ENCODE assay signal across 9 cellular contexts in the genomic region with DNA sequence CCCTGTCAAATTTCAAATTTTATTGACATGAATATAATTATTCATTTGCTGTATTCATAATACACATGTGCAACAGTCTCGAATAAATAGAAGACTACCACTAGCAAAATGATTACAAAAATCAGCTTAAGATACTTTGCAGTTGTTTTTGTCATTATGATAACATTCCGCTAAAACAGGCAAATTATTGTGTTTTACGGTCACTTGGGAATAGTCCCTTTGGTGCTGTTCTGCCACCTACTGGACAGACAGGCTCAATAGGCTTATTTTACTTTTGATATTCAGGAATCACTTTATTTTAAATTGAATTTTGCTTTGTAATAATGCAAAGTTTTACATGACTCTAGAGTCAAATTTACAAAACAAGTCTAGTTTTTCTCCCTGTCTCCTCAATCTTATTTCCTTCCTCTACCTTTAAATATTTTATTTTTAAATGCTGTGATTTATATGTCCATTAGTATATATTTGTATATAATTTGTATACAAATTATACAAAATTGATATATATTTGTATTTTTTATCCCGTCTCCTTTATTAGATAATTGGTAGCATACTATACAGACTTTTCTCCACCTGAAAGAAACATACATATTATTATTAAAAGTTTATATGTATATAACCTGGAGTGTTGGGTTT.
DNase-seq lines count a peak whose midpoint lies in the region; ATAC-seq and FAIRE-seq lines count a peak whose summit lies in the region.
"Had no signal": no experiment of that assay in that cellular context is flagged by ENCODE, and none has a peak within 500 bp of the region (broad histone marks: within the 10 kb centered on the region; RNA-seq: fewer than 3 reads in every experiment).

No MANE protein-coding gene starts in this region.

- no peak overlapping the region for H3K27ac Mint-ChIP-seq in naive thymus-derived CD8-positive, alpha-beta T cell
- H3K27ac Mint-ChIP-seq: activated naive CD4-positive, alpha-beta T cell treated with anti-CD3 and anti-CD28 coated beads, Interleukin-2, amount 50 U/mL, for 24 hours had no signal

- no peak for ATAC-seq in HG02759 (IDR thresholded peaks at IDR 0.05; ENCODE audit: unreplicated experiment)
- no peak for ATAC-seq in naive thymus-derived CD8-positive, alpha-beta T cell
- ATAC-seq in HG02973 (IDR thresholded peaks at IDR 0.05; ENCODE audit: unreplicated experiment) = no peak

- POLR2A ChIA-PET in naive thymus-derived CD8-positive, alpha-beta T cell (lab: Charles Lee) = no interaction called here

- H3K4me3 ChIP-seq in adipocyte (ENCODE audit: low read length) = no peak overlapping the region

- H3K27me3 Mint-ChIP-seq in naive thymus-derived CD8-positive, alpha-beta T cell = peaks cover 3 to 23% (median 11%) of the 10 kb centered on the region in 5 donors

- no peaks in the 10 kb centered on the region for H3K4me1 ChIP-seq in adipocyte (ENCODE audit: control insufficient read depth, insufficient read depth, low read length)

- FAIRE-seq in islet of Langerhans (lab: Jason Lieb, UNC) = peak; percentile 81

- no peaks in the 10 kb centered on the region for H3K36me3 Mint-ChIP-seq in naive thymus-derived CD8-positive, alpha-beta T cell
- H3K36me3 Mint-ChIP-seq: activated naive CD4-positive, alpha-beta T cell treated with anti-CD3 and anti-CD28 coated beads, Interleukin-2, amount 50 U/mL, for 24 hours had no signal

- DNase-seq in NOMO-1 treated with DMSO at 0.1 percent for 48 hours (lab: John Stamatoyannopoulos, UW; ENCODE audit: unreplicated experiment) = peak; percentile 36
- no peak for DNase-seq in NOMO-1 treated with dmso at 0.1 percent for 144 hours (lab: John Stamatoyannopoulos, UW; ENCODE audit: unreplicated experiment)
- DNase-seq in LoVo (ENCODE audit: low spot score) = peak; percentile 22
- peak; percentile 80 for DNase-seq in adipocyte (ENCODE audit: low read depth)
- no peak for DNase-seq in naive thymus-derived CD8-positive, alpha-beta T cell

- H3K9ac ChIP-seq in adipocyte (ENCODE audit: low read length) = no peak overlapping the region

- H3K9me3 ChIP-seq in adipocyte (ENCODE audit: control insufficient read depth, low read length) = no peaks in the 10 kb centered on the region

- no peaks in the 10 kb centered on the region for H3K9me3 Mint-ChIP-seq in naive thymus-derived CD8-positive, alpha-beta T cell
- H3K9me3 Mint-ChIP-seq: activated naive CD4-positive, alpha-beta T cell treated with anti-CD3 and anti-CD28 coated beads, Interleukin-2, amount 50 U/mL, for 24 hours had no signal

- H3K4me1 Mint-ChIP-seq in naive thymus-derived CD8-positive, alpha-beta T cell = no peaks in the 10 kb centered on the region
- H3K4me1 Mint-ChIP-seq: activated naive CD4-positive, alpha-beta T cell treated with anti-CD3 and anti-CD28 coated beads, Interleukin-2, amount 50 U/mL, for 24 hours had no signal

- no peak overlapping the region for H3K4me3 Mint-ChIP-seq in naive thymus-derived CD8-positive, alpha-beta T cell
- H3K4me3 Mint-ChIP-seq: activated naive CD4-positive, alpha-beta T cell treated with anti-CD3 and anti-CD28 coated beads, Interleukin-2, amount 50 U/mL, for 24 hours had no signal

- no peaks in the 10 kb centered on the region for H3K36me3 ChIP-seq in adipocyte (ENCODE audit: control insufficient read depth, insufficient read depth, low read length, severe bottlenecking)

- H3K27me3 ChIP-seq in adipocyte (replicated peaks; ENCODE audit: control insufficient read depth, insufficient read depth, low read length) = no peaks in the 10 kb centered on the region

Comparison
In these comparisons a context has a peak if more than half of its experiments do, and no peak if none do; other contexts are left out.
1. DNase-seq: peak in NOMO-1 treated with DMSO at 0.1 percent for 48 hours (single experiment), LoVo (single experiment) and adipocyte (single experiment); none in NOMO-1 treated with dmso at 0.1 percent for 144 hours (single experiment) and naive thymus-derived CD8-positive, alpha-beta T cell (0 of 10).